In genomic region chr18:3572761-3573160, GRCh38 we compare ENCODE assay signal across 9 cellular contexts.
"Had no signal": no experiment of that assay in that cellular context is flagged by ENCODE, and none has a peak within 500 bp of the region (broad histone marks: within the 10 kb centered on the region; RNA-seq: fewer than 3 reads in every experiment).

No MANE protein-coding gene starts in this region.

- H3K27ac Mint-ChIP-seq: HFFc6, IgD-negative memory B cell had no signal

- H3K9me3 ChIP-seq: HAP-1 had no signal

- H3K9ac ChIP-seq: GM23248 had no signal

- H2AFZ ChIP-seq: GM23248 had no signal

- DNase-seq: GM23248, GOT3, H7, HFFc6, KG1 had no signal

- H3K4me3 ChIP-seq: GM23248, HAP-1 had no signal

- H3K27ac ChIP-seq: GM23248, HL-60 had no signal

- H3K36me3 ChIP-seq: HAP-1 had no signal

- H3K9me3 Mint-ChIP-seq: HFFc6, IgD-negative memory B cell had no signal

- ATAC-seq: HCT116 had no signal

- H3K4me1 Mint-ChIP-seq: IgD-negative memory B cell had no signal

- H3K27me3 Mint-ChIP-seq: IgD-negative memory B cell had no signal

- H3K36me3 Mint-ChIP-seq: IgD-negative memory B cell had no signal

- H3K4me3 Mint-ChIP-seq: HFFc6, IgD-negative memory B cell had no signal

- H3K4me1 ChIP-seq: HAP-1 had no signal
